In genomic region chr7:55534262-55534915, GRCh38 we compare ENCODE assay signal across 8 cellular contexts. TPM values are rescaled to one million over a fixed set of nuclear protein-coding genes. Genes with fewer than 3 reads are reported as not detected.
A peak's percentile ranks its signal among the peaks of the same experiment; 100 is the strongest.
DNase-seq lines count a peak whose midpoint lies in the region; ATAC-seq and TF ChIP-seq lines count a peak whose summit lies in the region.

No MANE protein-coding gene starts in this region.

- POLR2A ChIA-PET in MCF 10A (lab: Yijun Ruan, JAX): interaction anchor here (0.5 to 4.0 kb wide), 5 partner anchors 11 to 49 kb away, joined by 3 to 42 read pairs (median 10); no protein-coding TSS in a partner anchor
- POLR2A ChIA-PET in naive thymus-derived CD4-positive, alpha-beta T cell (lab: Charles Lee): interaction anchor here (0.6 to 3.1 kb wide), 5 partner anchors 10 to 101 kb away, joined by 3 to 17 read pairs (median 3); partner anchors contain the start of gene VOPP1

- TF ChIP-seq CTCF in CD14-positive monocyte (IDR thresholded peaks at IDR 0.05): no peak
- no peak for TF ChIP-seq CTCF in MCF 10A (IDR thresholded peaks at IDR 0.05; ENCODE audit: unreplicated experiment)
- no peak for TF ChIP-seq CTCF in testis (IDR thresholded peaks at IDR 0.05)

- no TSS peak for BruUV-seq in MCF 10A (replicated peaks; lab: Mats Ljungman, UMichigan)

- no peak overlapping the region for H3K27ac ChIP-seq in naive thymus-derived CD4-positive, alpha-beta T cell (ENCODE audit: low read depth, low read length)
- no peak overlapping the region for H3K27ac ChIP-seq in testis

- peaks cover 75% of the 10 kb centered on the region for H3K4me1 Mint-ChIP-seq in CD14-positive monocyte
- H3K4me1 Mint-ChIP-seq in MCF 10A (ENCODE audit: insufficient read depth, unreplicated experiment): peaks cover 61% of the 10 kb centered on the region
- peaks cover 74 to 98% (median 90%) of the 10 kb centered on the region in 7 donors for H3K4me1 Mint-ChIP-seq in naive thymus-derived CD4-positive, alpha-beta T cell

- H3K9me3 ChIP-seq in naive thymus-derived CD4-positive, alpha-beta T cell (ENCODE audit: control insufficient read depth in 2 of 3, low read length in 3 of 3): no peaks in the 10 kb centered on the region
- H3K9me3 ChIP-seq in testis: no peaks in the 10 kb centered on the region

- H3K36me3 Mint-ChIP-seq in CD14-positive monocyte: peaks cover 24 to 50% of the 10 kb centered on the region in 2 donors
- peaks cover 6% of the 10 kb centered on the region for H3K36me3 Mint-ChIP-seq in MCF 10A (ENCODE audit: insufficient read depth, unreplicated experiment)
- peaks cover 0 to 25% (median 10%) of the 10 kb centered on the region in 5 donors for H3K36me3 Mint-ChIP-seq in naive thymus-derived CD4-positive, alpha-beta T cell

- ATAC-seq in GM19463 (IDR thresholded peaks at IDR 0.05; ENCODE audit: unreplicated experiment) (peak; percentile 53), HG03521 (IDR thresholded peaks at IDR 0.05; ENCODE audit: unreplicated experiment) (peak; percentile 69)
- peak; percentile 75 for ATAC-seq in naive thymus-derived CD4-positive, alpha-beta T cell

- WGBS in testis, 2 donors: 82 to 86% methylated on average over 8 of the region's 8 CpGs

- no peaks in the 10 kb centered on the region for H3K36me3 ChIP-seq in naive thymus-derived CD4-positive, alpha-beta T cell (ENCODE audit: control insufficient read depth in 2 of 3, insufficient read depth in 3 of 3, low read length in 3 of 3)
- no peaks in the 10 kb centered on the region for H3K36me3 ChIP-seq in testis (ENCODE audit: low read depth, missing control alignments)

- H3K4me3 Mint-ChIP-seq in CD14-positive monocyte (peak overlapping the region; percentile 58 to 71), MCF 10A (ENCODE audit: unreplicated experiment) (peak overlapping the region; percentile 1)
- peak overlapping the region; percentile 75 to 86 (median 82) for H3K4me3 Mint-ChIP-seq in naive thymus-derived CD4-positive, alpha-beta T cell

- intact Hi-C loops in CD14-positive monocyte (cut with micrococcal nuclease) (loop anchor here in 1 of 2 donors (2.0 to 5.0 kb wide), 3 partner anchors 26 to 58 kb away; no protein-coding TSS in a partner anchor), MCF 10A (cut with micrococcal nuclease) (loop anchor here (1.0 kb wide), 1 partner anchor 11 kb away; no protein-coding TSS in a partner anchor), testis (cut with DNase I; ENCODE audit: low total_unique reads) (no loop called here)
- intact Hi-C loops in naive thymus-derived CD4-positive, alpha-beta T cell (cut with micrococcal nuclease): loop anchor here (1.0 to 5.0 kb wide), 10 partner anchors 37 to 775 kb away; partner anchors contain the start of genes CHCHD2 (in 1 of the 2), SEC61G (in 1 of the 2) and ZNF713 (in 1 of the 2)

- H3K27me3 Mint-ChIP-seq in CD14-positive monocyte (ENCODE audit: low read depth in 3 of 3) (peaks cover 0 to 2% (median 0%) of the 10 kb centered on the region in 3 donors), MCF 10A (ENCODE audit: insufficient read depth, unreplicated experiment) (no peaks in the 10 kb centered on the region)
- H3K27me3 Mint-ChIP-seq in naive thymus-derived CD4-positive, alpha-beta T cell: peaks cover 0 to 2% (median 0%) of the 10 kb centered on the region in 5 donors

- CTCF ChIA-PET in MCF 10A (lab: Yijun Ruan, JAX): interaction anchor here (0.5 to 3.2 kb wide), 8 partner anchors 10 to 443 kb away, joined by 3 to 16 read pairs (median 5); partner anchors contain the start of gene VOPP1
- CTCF ChIA-PET in naive thymus-derived CD4-positive, alpha-beta T cell (lab: Charles Lee): interaction anchor here (1.1 to 1.8 kb wide), 4 partner anchors 10 to 101 kb away, joined by 3 to 5 read pairs (median 4); no protein-coding TSS in a partner anchor

- DNase-seq in CD14-positive monocyte (ENCODE audit: low spot score) (peak; percentile 97), T-helper 9 cell (peak; percentile 33), MCF 10A (ENCODE audit: unreplicated experiment) (peak; percentile 83), testis (peak; percentile 25), HuH-7.5 (ENCODE audit: low spot score) (no peak)
- peak in 3 of 9 donors; percentile 7 to 79 (median 36) for DNase-seq in naive thymus-derived CD4-positive, alpha-beta T cell

- peak overlapping the region; percentile 98 to 99 (median 99) for H3K27ac Mint-ChIP-seq in CD14-positive monocyte
- H3K27ac Mint-ChIP-seq in MCF 10A (ENCODE audit: low read depth, unreplicated experiment): peak overlapping the region; percentile 69
- peak overlapping the region; percentile 74 to 98 (median 79) for H3K27ac Mint-ChIP-seq in naive thymus-derived CD4-positive, alpha-beta T cell

- peaks cover 57 to 75% of the 10 kb centered on the region in 2 donors for H3K4me1 ChIP-seq in naive thymus-derived CD4-positive, alpha-beta T cell (ENCODE audit: control insufficient read depth in 2 of 2, insufficient read depth in 2 of 2, low read length in 2 of 2)
- H3K4me1 ChIP-seq in testis: peaks cover 5% of the 10 kb centered on the region

- no peak for TF ChIP-seq POLR2A in testis (IDR thresholded peaks at IDR 0.05)

- H3K27me3 ChIP-seq in naive thymus-derived CD4-positive, alpha-beta T cell (ENCODE audit: control insufficient read depth in 2 of 2, insufficient read depth in 2 of 2, low read length in 2 of 2): no peaks in the 10 kb centered on the region
- H3K27me3 ChIP-seq in testis: no peaks in the 10 kb centered on the region

- H3K9me3 Mint-ChIP-seq in CD14-positive monocyte (no peaks in the 10 kb centered on the region), MCF 10A (ENCODE audit: unreplicated experiment) (no peaks in the 10 kb centered on the region)
- peaks cover 0 to 5% (median 0%) of the 10 kb centered on the region in 11 donors for H3K9me3 Mint-ChIP-seq in naive thymus-derived CD4-positive, alpha-beta T cell

- no peak overlapping the region for H3K4me3 ChIP-seq in naive thymus-derived CD4-positive, alpha-beta T cell (ENCODE audit: low read length)
- no peak overlapping the region for H3K4me3 ChIP-seq in testis

RNA-seq across cellular contexts. Expression of gene VOPP1, which starts 37.9 kb away (rescaled TPM):
- 10 to 100 TPM; 16.7 to 18.0 TPM for polyA plus RNA-seq in CD14-positive monocyte
- total RNA-seq in MCF 10A (2022): 29.2 and 35.7 TPM in 2 replicates
- total RNA-seq in naive thymus-derived CD4-positive, alpha-beta T cell: 100 to 1,000 TPM in 1 of 5 experiments, 10 to 100 TPM in 4; 66.2 to 111 (median 82.0) TPM
- 10 to 100 TPM; 33.6 to 35.0 TPM for polyA plus RNA-seq in naive thymus-derived CD4-positive, alpha-beta T cell
- 10 to 100 TPM; 25.0 to 26.6 TPM for total RNA-seq in testis
- 29.3 TPM for polyA plus RNA-seq in testis (ENCODE audit: insufficient read depth, low read depth, low replicate concordance)

Comparison
In these comparisons a context has a peak if more than half of its experiments do, and no peak if none do; other contexts are left out.
1. H3K4me3 Mint-ChIP-seq: peak in every context shown above with its lines; median percentile 82 in naive thymus-derived CD4-positive, alpha-beta T cell; 64 in CD14-positive monocyte; 1 in MCF 10A.